8 cellular contexts compared by ENCODE assay signal in genomic region chr11:47847892-47848635, GRCh38. TPM values are rescaled to one million over a fixed set of nuclear protein-coding genes. Genes with fewer than 3 reads are reported as not detected.
A peak's percentile ranks its signal among the peaks of the same experiment; 100 is the strongest.
DNase-seq lines count a peak whose midpoint lies in the region; ATAC-seq, FAIRE-seq and TF ChIP-seq lines count a peak whose summit lies in the region.

NUP160 (minus strand) TSS chr11:47848350; CDS start chr11:47848318, 32 bp downstream.

- peaks cover 9% of the 10 kb centered on the region; the same call in 1 of the 2 replicates for H3F3A ChIP-seq in GM23338 (replicated peaks; ENCODE audit: low read depth)
- H3F3A ChIP-seq in neural progenitor cell (ENCODE audit: low read depth): peaks cover 19% of the 10 kb centered on the region

- H3K9ac ChIP-seq in neural progenitor cell: peak within 1 kb of the TSS; percentile 92
- H3K9ac ChIP-seq in stomach smooth muscle (ENCODE audit: low read length in 2 of 2): peak within 1 kb of the TSS; percentile 93 to 97

- no peaks in the 10 kb centered on the region for H3K9me3 Mint-ChIP-seq in GM23338
- H3K9me3 Mint-ChIP-seq in neural progenitor cell: no peaks in the 10 kb centered on the region

- in situ Hi-C loops in SK-MEL-5 (cut with HindIII; ENCODE audit: low pct_unique_long_range_greater_than_20kb, low sequenced_read_pairs): no loop called here

- peak within 1 kb of the TSS; percentile 100 for H3K4me3 ChIP-seq in GM23338
- peak within 1 kb of the TSS; percentile 95 for H3K4me3 ChIP-seq in neural progenitor cell
- H3K4me3 ChIP-seq in stomach smooth muscle (ENCODE audit: low read length in 2 of 2): peak within 1 kb of the TSS; percentile 95 to 100

- H3K36me3 ChIP-seq in GM23338 (ENCODE audit: insufficient read depth) (peaks cover 14% of the 10 kb centered on the region), neural progenitor cell (peaks cover 12% of the 10 kb centered on the region), stomach smooth muscle (ENCODE audit: control insufficient read depth in 2 of 2, insufficient read depth in 2 of 2, low read length in 2 of 2) (peaks cover 0 to 7% of the 10 kb centered on the region in 2 donors)

- H3K9me3 ChIP-seq in neural progenitor cell (ENCODE audit: low read depth) (no peaks in the 10 kb centered on the region), stomach smooth muscle (ENCODE audit: control insufficient read depth in 2 of 2, low read length in 2 of 2) (no peaks in the 10 kb centered on the region)

- peaks cover 9% of the 10 kb centered on the region for H3K4me1 ChIP-seq in GM23338 (ENCODE audit: insufficient read depth)
- H3K4me1 ChIP-seq in neural progenitor cell: peaks cover 16% of the 10 kb centered on the region
- peaks cover 8% of the 10 kb centered on the region for H3K4me1 ChIP-seq in stomach smooth muscle (ENCODE audit: control insufficient read depth, insufficient read depth, low read length)

- H2AFZ ChIP-seq in GM23338 (peak within 1 kb of the TSS; percentile 97), neural progenitor cell (replicated peaks) (peak within 1 kb of the TSS; percentile 90)

- DNase-seq in ELF-1 (ENCODE audit: low read depth, low spot score) (peak; percentile 90), GM23338 (ENCODE audit: low spot score) (peak; percentile 92), LHCN-M2 (ENCODE audit: low read depth) (peak; percentile 46), SK-MEL-5 (ENCODE audit: low read depth, low spot score) (peak; percentile 56), frontal cortex (ENCODE audit: low spot score in 2 of 2) (peak; percentile 76 to 88), neural progenitor cell (ENCODE audit: low spot score) (peak; percentile 89)
- peak; percentile 52 to 86 (median 79) for DNase-seq in activated naive CD4-positive, alpha-beta T cell (lab: John Stamatoyannopoulos, UW)

- peaks cover 50% of the 10 kb centered on the region for H3K79me2 ChIP-seq in GM23338 (replicated peaks; ENCODE audit: insufficient read depth)
- peaks cover 50% of the 10 kb centered on the region for H3K79me2 ChIP-seq in neural progenitor cell (ENCODE audit: low read depth)

- FAIRE-seq in frontal cortex (lab: Jason Lieb, UNC): no peak

- H3K27me3 Mint-ChIP-seq in GM23338 (ENCODE audit: insufficient read depth, low read depth, poor library complexity) (peaks cover 17% of the 10 kb centered on the region), neural progenitor cell (ENCODE audit: insufficient read depth, low read depth) (peaks cover 5% of the 10 kb centered on the region)

- TF ChIP-seq CTCF in GM23338 (conservative IDR thresholded peaks at IDR 0.05; ENCODE audit: low read depth in 2 of 2) (no peak), neural progenitor cell (IDR thresholded peaks at IDR 0.05) (no peak)

- peak within 1 kb of the TSS; percentile 100 for H3K4me3 Mint-ChIP-seq in GM23338
- H3K4me3 Mint-ChIP-seq in neural progenitor cell: peak within 1 kb of the TSS; percentile 99

- peak; percentile 88 for ATAC-seq in GM23338

- H4K20me1 ChIP-seq in GM23338 (replicated peaks; ENCODE audit: insufficient read depth) (peaks cover 8% of the 10 kb centered on the region; the same call in 1 of the 2 replicates), neural progenitor cell (ENCODE audit: low read depth) (peaks cover 15% of the 10 kb centered on the region)

- H3K27ac Mint-ChIP-seq in GM23338: peak within 1 kb of the TSS; percentile 99
- peak within 1 kb of the TSS; percentile 95 for H3K27ac Mint-ChIP-seq in neural progenitor cell

- H3K27me3 ChIP-seq in GM23338 (ENCODE audit: insufficient read depth) (no peaks in the 10 kb centered on the region), neural progenitor cell (no peaks in the 10 kb centered on the region), stomach smooth muscle (ENCODE audit: control insufficient read depth in 1 of 2, insufficient read depth in 2 of 2, low read length in 2 of 2) (no peaks in the 10 kb centered on the region)

- H3K36me3 Mint-ChIP-seq in GM23338 (ENCODE audit: low read depth) (peaks cover 27% of the 10 kb centered on the region), neural progenitor cell (peaks cover 11% of the 10 kb centered on the region)

- peaks cover 13% of the 10 kb centered on the region for H3K4me1 Mint-ChIP-seq in GM23338
- H3K4me1 Mint-ChIP-seq in neural progenitor cell: peaks cover 17% of the 10 kb centered on the region

- H3K9me2 ChIP-seq in GM23338 (ENCODE audit: insufficient read depth): no peaks in the 10 kb centered on the region

- H3K4me2 ChIP-seq in GM23338 (peak within 1 kb of the TSS; percentile 88), neural progenitor cell (peak within 1 kb of the TSS; percentile 97)

- H3K27ac ChIP-seq in GM23338 (ENCODE audit: low read depth) (peak within 1 kb of the TSS; percentile 97), neural progenitor cell (peak within 1 kb of the TSS; percentile 97), stomach smooth muscle (ENCODE audit: low read length) (peak within 1 kb of the TSS; percentile 80)

TF ChIP-seq in GM23338, 12 proteins besides CTCF, POLR2A, EP300 and RAD21:
- TF ChIP-seq POLR2AphosphoS5 (IDR thresholded peaks at IDR 0.05; ENCODE audit: low read depth): peak; percentile 90
- TF ChIP-seq EZH2phosphoT487 (IDR thresholded peaks at IDR 0.05; ENCODE audit: unreplicated experiment): no peak
- peak; percentile 91 for TF ChIP-seq CREB1 (CRISPR knock-in tag; IDR thresholded peaks at IDR 0.05; ENCODE audit: low read depth)
- TF ChIP-seq ETS1 (IDR thresholded peaks at IDR 0.05): peak; percentile 67
- no peak for TF ChIP-seq JUNB (IDR thresholded peaks at IDR 0.05; ENCODE audit: unreplicated experiment)
- TF ChIP-seq REST (IDR thresholded peaks at IDR 0.05; ENCODE audit: unreplicated experiment): peak; percentile 24
TF ChIP-seq in GM23338: peak in this region for 4.

RNA-seq across cellular contexts. Expression of gene NUP160, which starts in this region (rescaled TPM):
- 101 and 108 TPM in 2 replicates for total RNA-seq in GM23338 (2014; rRNA removed; shearing (Covaris generic))
- polyA plus RNA-seq in GM23338 (2016; fragmentation: Nextera tagmentation; extraction: Ambion mirVana): 41.2 and 41.9 TPM in 2 replicates
- total RNA-seq in LHCN-M2 (2014; rRNA removed) (13.9 and 18.5 TPM in 2 replicates), frontal cortex (57.5 TPM), neural progenitor cell (ENCODE audit: low replicate concordance) (65.2 and 88.2 TPM in 2 replicates)
- 8.2 TPM for polyA plus RNA-seq in LHCN-M2 (2012)
- total RNA-seq in SK-MEL-5 (2014; rRNA removed; shearing (Covaris generic)): 33.7 and 37.7 TPM in 2 replicates
- 25.8 and 34.6 TPM in 2 replicates for polyA plus RNA-seq in SK-MEL-5 (2015; cell fraction: cytosol; rRNA removed)
- 51.5 and 75.8 TPM in 2 replicates for polyA plus RNA-seq in SK-MEL-5 (2015; cell fraction: nucleus; rRNA removed)

Comparison
In these comparisons a context has a peak if more than half of its experiments do, and no peak if none do; other contexts are left out.
1. Peak in every context shown above with its lines: DNase-seq, ATAC-seq, H3K4me3 ChIP-seq and H3K27ac ChIP-seq.